Comparison of ENCODE assay signal across 24 cellular contexts in genomic region chr11:60939828-60940227, GRCh38. TPM values are rescaled to one million over a fixed set of nuclear protein-coding genes. Genes with fewer than 3 reads are reported as not detected.
DNase-seq lines count a peak whose midpoint lies in the region; ATAC-seq, FAIRE-seq and TF ChIP-seq lines count a peak whose summit lies in the region.
"Had no signal": no experiment of that assay in that cellular context is flagged by ENCODE, and none has a peak within 500 bp of the region (broad histone marks: within the 10 kb centered on the region; RNA-seq: fewer than 3 reads in every experiment).

No MANE protein-coding gene starts in this region.

- TF ChIP-seq CTCF in HEK293 (tag by site-specific recombination; IDR thresholded peaks at IDR 0.05), result no peak
- TF ChIP-seq CTCF in K562 (IDR thresholded peaks at IDR 0.05 in 2 of 3, conservative IDR thresholded peaks at IDR 0.05 in 1 of 3; ENCODE audit: insufficient read depth in 2 of 3, low read depth in 1 of 3, low read length in 3 of 3), result no peak

- H3K4me3 ChIP-seq in HEK293 (ENCODE audit: low read depth, low read length) (no peak overlapping the region), K562 (no peak overlapping the region)
- H3K4me3 ChIP-seq: ascending aorta, lung, SJCRH30 had no signal

- no peaks in the 10 kb centered on the region for H3K9me3 Mint-ChIP-seq in memory B cell
- H3K9me3 Mint-ChIP-seq: activated B cell treated with CpG ODN at 0.5 μM for 24 hours; CD8-positive, alpha-beta memory T cell; naive thymus-derived CD4-positive, alpha-beta T cell had no signal

- H3K36me3 ChIP-seq in HEK293 (ENCODE audit: control insufficient read depth in 2 of 2, insufficient read depth in 1 of 2, low read length in 2 of 2) (peaks cover 0 to 13% of the 10 kb centered on the region in 2 experiments; a peak in 1 of 3 replicates), K562 (ENCODE audit: control insufficient read depth, insufficient read depth, low read length) (no peaks in the 10 kb centered on the region)
- H3K36me3 ChIP-seq: SJCRH30 had no signal

- intact Hi-C loops in K562 (cut with micrococcal nuclease), result no loop called here

- peaks cover 54 to 84% of the 10 kb centered on the region in 2 experiments for H3K27me3 ChIP-seq in K562 (ENCODE audit: control insufficient read depth in 2 of 2, insufficient read depth in 2 of 2, low read length in 2 of 2)
- H3K27me3 ChIP-seq: ascending aorta, SJCRH30 had no signal

- H3K79me2 ChIP-seq in K562 (ENCODE audit: control insufficient read depth, insufficient read depth, low read length), result no peaks in the 10 kb centered on the region
- H3K79me2 ChIP-seq: parathyroid adenoma had no signal

- no peak overlapping the region for H2AFZ ChIP-seq in K562 (ENCODE audit: low read depth, low read length)
- H2AFZ ChIP-seq: parathyroid adenoma had no signal

- no TSS peak for BruUV-seq in K562 (replicated peaks; lab: Mats Ljungman, UMichigan)

- H3K27ac Mint-ChIP-seq in memory B cell, result peak overlapping the region; percentile 61

- no peak for FAIRE-seq in K562 (lab: Jason Lieb, UNC)
- FAIRE-seq: endothelial cell of umbilical vein, GM18507 had no signal

- H3K4me1 Mint-ChIP-seq in memory B cell, result peaks cover 40% of the 10 kb centered on the region
- H3K4me1 Mint-ChIP-seq: CD8-positive, alpha-beta memory T cell had no signal

- no peaks in the 10 kb centered on the region for H3K9me1 ChIP-seq in K562 (ENCODE audit: control insufficient read depth, insufficient read depth, low read length)

- no peak for TF ChIP-seq EP300 in K562 (IDR thresholded peaks at IDR 0.05; ENCODE audit: low read length)

- ATAC-seq in K562, result no peak
- no peak for ATAC-seq in memory B cell (ENCODE audit: low read depth)
- no peak for ATAC-seq in HG03097 (IDR thresholded peaks at IDR 0.05; ENCODE audit: low FRiP score, unreplicated experiment)
- ATAC-seq: naive thymus-derived CD4-positive, alpha-beta T cell had no signal

- no peak for TF ChIP-seq POLR2A in K562 (conservative IDR thresholded peaks at IDR 0.05)

- H3K27ac ChIP-seq in HEK293 (ENCODE audit: extremely low read depth, low read depth, low read length) (no peak overlapping the region), K562 (ENCODE audit: extremely low read depth, low read depth, low read length) (no peak overlapping the region)
- H3K27ac ChIP-seq: ascending aorta, parathyroid adenoma, SJCRH30 had no signal

- H3K4me3 Mint-ChIP-seq in memory B cell, result no peak overlapping the region
- H3K4me3 Mint-ChIP-seq: activated B cell treated with CpG ODN at 0.5 μM for 24 hours; CD8-positive, alpha-beta memory T cell; naive thymus-derived CD4-positive, alpha-beta T cell had no signal

- no peaks in the 10 kb centered on the region for H3K4me1 ChIP-seq in HEK293 (ENCODE audit: control insufficient read depth, insufficient read depth, low read length)
- peaks cover 0 to 7% of the 10 kb centered on the region in 2 experiments; a peak in 1 of 5 replicates for H3K4me1 ChIP-seq in K562 (replicated peaks in 1 of 2; ENCODE audit: control insufficient read depth in 2 of 2, insufficient read depth in 2 of 2, low read length in 2 of 2)
- H3K4me1 ChIP-seq: ascending aorta, parathyroid adenoma, SJCRH30 had no signal

- H3K36me3 Mint-ChIP-seq in memory B cell, result peaks cover 34% of the 10 kb centered on the region
- H3K36me3 Mint-ChIP-seq: CD8-positive, alpha-beta memory T cell had no signal

- H3K9ac ChIP-seq in K562 (ENCODE audit: insufficient read depth in 1 of 2, low read depth in 2 of 2, low read length in 2 of 2), result no peak overlapping the region
- H3K9ac ChIP-seq: parathyroid adenoma had no signal

- 0% methylated on average over 2 of the region's 2 CpGs for WGBS in K562 (ENCODE audit: insufficient coverage, low coverage, missing lambda C conversion rate)

- peaks cover 13% of the 10 kb centered on the region for H4K20me1 ChIP-seq in K562 (replicated peaks; ENCODE audit: control insufficient read depth, insufficient read depth, low read length)

- H3K27me3 Mint-ChIP-seq in memory B cell, result no peaks in the 10 kb centered on the region
- H3K27me3 Mint-ChIP-seq: activated B cell treated with CpG ODN at 0.5 μM for 24 hours had no signal

- H3K9me3 ChIP-seq in HEK293 (ENCODE audit: control insufficient read depth, insufficient read depth, low read depth, low read length) (no peaks in the 10 kb centered on the region), K562 (replicated peaks; ENCODE audit: control insufficient read depth, insufficient read depth, low read depth, low read length) (no peaks in the 10 kb centered on the region)
- H3K9me3 ChIP-seq: ascending aorta, SJCRH30 had no signal

- TF ChIP-seq RAD21 in K562 (CRISPR knock-in tag; conservative IDR thresholded peaks at IDR 0.05 in 1 of 2, IDR thresholded peaks at IDR 0.05 in 1 of 2), result no peak

- CTCF ChIA-PET in HEK293 (lab: Yijun Ruan, JAX) (interaction anchor here (0.6 to 1.8 kb wide), 5 partner anchors 14 to 165 kb away, joined by 3 to 5 read pairs (median 4); no protein-coding TSS in a partner anchor), K562 (lab: Yijun Ruan, JAX; ENCODE audit: low intra/inter-chr PET ratio) (interaction anchor here (0.6 kb wide), 1 partner anchor 12 kb away, joined by 3 read pairs; no protein-coding TSS in a partner anchor)

- POLR2A ChIA-PET in HEK293 (lab: Yijun Ruan, JAX) (interaction anchor here (1.2 to 1.9 kb wide), 2 partner anchors 10 to 26 kb away, joined by 6 to 7 read pairs; partner anchors contain the start of gene TMEM109), K562 (lab: Yijun Ruan, JAX) (interaction anchor here (1.1 to 1.7 kb wide), 4 partner anchors 11 to 45 kb away, joined by 3 to 6 read pairs (median 5); partner anchors contain the start of gene TMEM132A)

- in situ Hi-C loops in K562 (cut with MboI), result no loop called here

- no peak for DNase-seq in K562 (ENCODE audit: extremely low read depth in 1 of 4, low spot score in 3 of 4)
- DNase-seq in memory B cell (ENCODE audit: low spot score in 2 of 2), result no peak
- no peak for DNase-seq in central memory CD4-positive, alpha-beta T cell
- DNase-seq in hepatic stellate cell (ENCODE audit: low spot score), result no peak
- DNase-seq: activated B cell treated with CpG ODN at 0.5 μM for 24 hours; activated gamma-delta T cell; CD8-positive, alpha-beta memory T cell; cortex of kidney; DND-41; GOT3; naive thymus-derived CD4-positive, alpha-beta T cell; NCI-H1092 treated with DMSO at 0.1 percent for 48 hours; NCI-H69; SJCRH30; stimulated activated CD4-positive, alpha-beta T cell treated with anti-CD3 and anti-CD28 coated beads, Interleukin-2, amount 100 ng/mL, for 48 hours; substantia nigra had no signal

- no peak overlapping the region for H3K4me2 ChIP-seq in K562 (ENCODE audit: insufficient read depth, low read length)

RNA-seq across cellular contexts. Expression of gene SLC15A3, which starts 12.1 kb away (rescaled TPM):
- not detected in 2 replicates for total RNA-seq in K562 (2011; cell fraction: chromatin; rRNA removed; ENCODE audit: low replicate concordance)
- not detected in 2 replicates for total RNA-seq in K562 (2011; cell fraction: nucleolus; rRNA removed)
- total RNA-seq in K562 (2011; cell fraction: nucleoplasm; rRNA removed), result not detected in 2 replicates
- total RNA-seq in K562 (2014; rRNA removed) (not detected in 2 replicates), K562 (2014; rRNA removed; fragmentation: Illumina TruSeq; extraction: Trizol) (not detected in 2 replicates), K562 (2015; rRNA removed; fragmentation: Illumina TruSeq; extraction: Trizol) (not detected in 2 replicates), K562 (2021) (0.27 and 0.45 TPM in 2 replicates)
- polyA plus RNA-seq in K562 (2011; rRNA removed) (not detected in 2 replicates), K562 (2014; fragmentation: Illumina TruSeq; extraction: Trizol) (not detected in 2 replicates), K562 (2014; fragmentation: Nextera tagmentation; extraction: Ambion mirVana) (not detected), K562 (2014; rRNA removed) (0.07 TPM in 1 of 2 replicates, not detected in the other)
- polyA plus RNA-seq in K562 (2011; cell fraction: cytosol; rRNA removed), result not detected in 2 replicates
- polyA plus RNA-seq in K562 (2011; cell fraction: nucleus; rRNA removed), result not detected in 2 replicates
- polyA plus RNA-seq in K562 (2012), result not detected in 2 replicates
- polyA minus RNA-seq in K562 (2011; rRNA and poly(A)+ RNA removed), result not detected in 2 replicates
- not detected in 2 replicates for polyA minus RNA-seq in K562 (2011; cell fraction: cytosol; rRNA and poly(A)+ RNA removed)
- not detected in 2 replicates for polyA minus RNA-seq in K562 (2011; cell fraction: nucleus; rRNA and poly(A)+ RNA removed)
- polyA plus RNA-seq: CD8-positive, alpha-beta memory T cell had no signal

RNA-seq across cellular contexts. Expression of gene TMEM132A, which starts 15.6 kb away (rescaled TPM):
- 0.77 and 2.6 TPM in 2 replicates for total RNA-seq in K562 (2011; cell fraction: chromatin; rRNA removed; ENCODE audit: low replicate concordance)
- total RNA-seq in K562 (2011; cell fraction: nucleolus; rRNA removed), result 1.4 and 2.5 TPM in 2 replicates
- total RNA-seq in K562 (2011; cell fraction: nucleoplasm; rRNA removed), result 1.2 and 2.1 TPM in 2 replicates
- 0.12 and 0.14 TPM in 2 replicates for total RNA-seq in K562 (2014; rRNA removed)
- not detected in 2 replicates for total RNA-seq in K562 (2014; rRNA removed; fragmentation: Illumina TruSeq; extraction: Trizol)
- total RNA-seq in K562 (2015; rRNA removed; fragmentation: Illumina TruSeq; extraction: Trizol), result 0.04 TPM in 1 of 2 replicates, not detected in the other
- total RNA-seq in K562 (2021), result 0.24 and 0.47 TPM in 2 replicates
- polyA plus RNA-seq in K562 (2011; rRNA removed), result 0.18 and 0.20 TPM in 2 replicates
- 0.03 and 0.30 TPM in 2 replicates for polyA plus RNA-seq in K562 (2011; cell fraction: cytosol; rRNA removed)
- polyA plus RNA-seq in K562 (2011; cell fraction: nucleus; rRNA removed), result 1.1 and 3.4 TPM in 2 replicates
- polyA plus RNA-seq in K562 (2012), result 0.12 and 0.26 TPM in 2 replicates
- polyA plus RNA-seq in K562 (2014; fragmentation: Illumina TruSeq; extraction: Trizol), result not detected in 2 replicates
- polyA plus RNA-seq in K562 (2014; fragmentation: Nextera tagmentation; extraction: Ambion mirVana), result not detected
- polyA plus RNA-seq in K562 (2014; rRNA removed), result 0.93 and 1.1 TPM in 2 replicates
- 0.15 and 0.46 TPM in 2 replicates for polyA minus RNA-seq in K562 (2011; rRNA and poly(A)+ RNA removed)
- 0.73 and 1.4 TPM in 2 replicates for polyA minus RNA-seq in K562 (2011; cell fraction: cytosol; rRNA and poly(A)+ RNA removed)
- 1.8 and 2.2 TPM in 2 replicates for polyA minus RNA-seq in K562 (2011; cell fraction: nucleus; rRNA and poly(A)+ RNA removed)
- polyA plus RNA-seq: CD8-positive, alpha-beta memory T cell; naive thymus-derived CD4-positive, alpha-beta T cell had no signal

RNA-seq across cellular contexts. Expression of gene TMEM109, which starts 25.9 kb away (rescaled TPM):
- total RNA-seq in K562 (2011; cell fraction: chromatin; rRNA removed; ENCODE audit: low replicate concordance), result 15.1 and 39.4 TPM in 2 replicates
- 48.2 and 68.0 TPM in 2 replicates for total RNA-seq in K562 (2011; cell fraction: nucleolus; rRNA removed)
- 65.5 and 90.9 TPM in 2 replicates for total RNA-seq in K562 (2011; cell fraction: nucleoplasm; rRNA removed)
- total RNA-seq in K562 (2014; rRNA removed) (26.8 and 48.2 TPM in 2 replicates), K562 (2014; rRNA removed; fragmentation: Illumina TruSeq; extraction: Trizol) (23.3 and 30.5 TPM in 2 replicates), K562 (2015; rRNA removed; fragmentation: Illumina TruSeq; extraction: Trizol) (31.3 and 32.7 TPM in 2 replicates), K562 (2021) (69.8 and 79.0 TPM in 2 replicates)
- polyA plus RNA-seq in K562 (2011; rRNA removed) (16.2 and 24.9 TPM in 2 replicates), K562 (2014; fragmentation: Illumina TruSeq; extraction: Trizol) (71.3 and 83.1 TPM in 2 replicates), K562 (2014; fragmentation: Nextera tagmentation; extraction: Ambion mirVana) (10 to 100 TPM in 1 of 2 experiments, 1 to 10 TPM in 1; 9.2 to 18.3 TPM), K562 (2014; rRNA removed) (31.7 and 44.0 TPM in 2 replicates)
- polyA plus RNA-seq in K562 (2011; cell fraction: cytosol; rRNA removed), result 21.6 and 39.6 TPM in 2 replicates
- 16.5 and 20.7 TPM in 2 replicates for polyA plus RNA-seq in K562 (2011; cell fraction: nucleus; rRNA removed)
- 43.2 and 51.4 TPM in 2 replicates for polyA plus RNA-seq in K562 (2012)
- polyA minus RNA-seq in K562 (2011; rRNA and poly(A)+ RNA removed), result 10.7 and 12.1 TPM in 2 replicates
- polyA minus RNA-seq in K562 (2011; cell fraction: cytosol; rRNA and poly(A)+ RNA removed), result 20.4 and 24.0 TPM in 2 replicates
- 5.5 and 8.0 TPM in 2 replicates for polyA minus RNA-seq in K562 (2011; cell fraction: nucleus; rRNA and poly(A)+ RNA removed)

RNA-seq across cellular contexts. Expression of gene CD6, which starts 31.7 kb away (rescaled TPM):
- not detected in 2 replicates for total RNA-seq in K562 (2011; cell fraction: chromatin; rRNA removed; ENCODE audit: low replicate concordance)
- not detected in 2 replicates for total RNA-seq in K562 (2011; cell fraction: nucleolus; rRNA removed)
- total RNA-seq in K562 (2011; cell fraction: nucleoplasm; rRNA removed), result not detected in 2 replicates
- not detected in 2 replicates for total RNA-seq in K562 (2014; rRNA removed)
- not detected in 2 replicates for total RNA-seq in K562 (2014; rRNA removed; fragmentation: Illumina TruSeq; extraction: Trizol)
- not detected in 2 replicates for total RNA-seq in K562 (2015; rRNA removed; fragmentation: Illumina TruSeq; extraction: Trizol)
- 0.84 and 1.5 TPM in 2 replicates for total RNA-seq in K562 (2021)
- polyA plus RNA-seq in K562 (2011; rRNA removed), result not detected in 2 replicates
- not detected in 2 replicates for polyA plus RNA-seq in K562 (2011; cell fraction: cytosol; rRNA removed)
- polyA plus RNA-seq in K562 (2011; cell fraction: nucleus; rRNA removed), result not detected in 2 replicates
- not detected in 2 replicates for polyA plus RNA-seq in K562 (2012)
- polyA plus RNA-seq in K562 (2014; fragmentation: Illumina TruSeq; extraction: Trizol), result not detected in 2 replicates
- not detected for polyA plus RNA-seq in K562 (2014; fragmentation: Nextera tagmentation; extraction: Ambion mirVana)
- polyA plus RNA-seq in K562 (2014; rRNA removed), result not detected in 2 replicates
- not detected in 2 replicates for polyA minus RNA-seq in K562 (2011; rRNA and poly(A)+ RNA removed)
- polyA minus RNA-seq in K562 (2011; cell fraction: cytosol; rRNA and poly(A)+ RNA removed), result not detected in 2 replicates
- not detected in 2 replicates for polyA minus RNA-seq in K562 (2011; cell fraction: nucleus; rRNA and poly(A)+ RNA removed)
- total RNA-seq: ascending aorta, endothelial cell of umbilical vein, OCI-LY7, SJCRH30 had no signal
- polyA plus RNA-seq: endothelial cell of umbilical vein had no signal

RNA-seq across cellular contexts. Expression of gene PRPF19, which starts 33.4 kb away (rescaled TPM):
- total RNA-seq in K562 (2011; cell fraction: chromatin; rRNA removed; ENCODE audit: low replicate concordance), result 44.6 and 81.5 TPM in 2 replicates
- total RNA-seq in K562 (2011; cell fraction: nucleolus; rRNA removed), result 57.1 and 61.7 TPM in 2 replicates
- total RNA-seq in K562 (2011; cell fraction: nucleoplasm; rRNA removed), result 54.4 and 88.4 TPM in 2 replicates
- total RNA-seq in K562 (2014; rRNA removed), result 93.5 and 122 TPM in 2 replicates
- 58.4 and 68.0 TPM in 2 replicates for total RNA-seq in K562 (2014; rRNA removed; fragmentation: Illumina TruSeq; extraction: Trizol)
- total RNA-seq in K562 (2015; rRNA removed; fragmentation: Illumina TruSeq; extraction: Trizol), result 84.9 and 89.6 TPM in 2 replicates
- total RNA-seq in K562 (2021), result 193 and 208 TPM in 2 replicates
- 31.5 and 61.8 TPM in 2 replicates for polyA plus RNA-seq in K562 (2011; rRNA removed)
- polyA plus RNA-seq in K562 (2011; cell fraction: cytosol; rRNA removed), result 40.2 and 96.7 TPM in 2 replicates
- polyA plus RNA-seq in K562 (2011; cell fraction: nucleus; rRNA removed), result 41.7 and 70.4 TPM in 2 replicates
- 146 and 194 TPM in 2 replicates for polyA plus RNA-seq in K562 (2012)
- 212 and 213 TPM in 2 replicates for polyA plus RNA-seq in K562 (2014; fragmentation: Illumina TruSeq; extraction: Trizol)
- polyA plus RNA-seq in K562 (2014; fragmentation: Nextera tagmentation; extraction: Ambion mirVana), result 10 to 100 TPM in 1 of 2 experiments, 1 to 10 TPM in 1; 9.4 to 16.5 TPM
- polyA plus RNA-seq in K562 (2014; rRNA removed), result 73.1 and 73.2 TPM in 2 replicates
- polyA minus RNA-seq in K562 (2011; rRNA and poly(A)+ RNA removed), result 23.9 and 28.7 TPM in 2 replicates
- polyA minus RNA-seq in K562 (2011; cell fraction: cytosol; rRNA and poly(A)+ RNA removed), result 53.3 and 75.9 TPM in 2 replicates
- polyA minus RNA-seq in K562 (2011; cell fraction: nucleus; rRNA and poly(A)+ RNA removed), result 41.1 and 43.4 TPM in 2 replicates
